In the genomic region with DNA sequence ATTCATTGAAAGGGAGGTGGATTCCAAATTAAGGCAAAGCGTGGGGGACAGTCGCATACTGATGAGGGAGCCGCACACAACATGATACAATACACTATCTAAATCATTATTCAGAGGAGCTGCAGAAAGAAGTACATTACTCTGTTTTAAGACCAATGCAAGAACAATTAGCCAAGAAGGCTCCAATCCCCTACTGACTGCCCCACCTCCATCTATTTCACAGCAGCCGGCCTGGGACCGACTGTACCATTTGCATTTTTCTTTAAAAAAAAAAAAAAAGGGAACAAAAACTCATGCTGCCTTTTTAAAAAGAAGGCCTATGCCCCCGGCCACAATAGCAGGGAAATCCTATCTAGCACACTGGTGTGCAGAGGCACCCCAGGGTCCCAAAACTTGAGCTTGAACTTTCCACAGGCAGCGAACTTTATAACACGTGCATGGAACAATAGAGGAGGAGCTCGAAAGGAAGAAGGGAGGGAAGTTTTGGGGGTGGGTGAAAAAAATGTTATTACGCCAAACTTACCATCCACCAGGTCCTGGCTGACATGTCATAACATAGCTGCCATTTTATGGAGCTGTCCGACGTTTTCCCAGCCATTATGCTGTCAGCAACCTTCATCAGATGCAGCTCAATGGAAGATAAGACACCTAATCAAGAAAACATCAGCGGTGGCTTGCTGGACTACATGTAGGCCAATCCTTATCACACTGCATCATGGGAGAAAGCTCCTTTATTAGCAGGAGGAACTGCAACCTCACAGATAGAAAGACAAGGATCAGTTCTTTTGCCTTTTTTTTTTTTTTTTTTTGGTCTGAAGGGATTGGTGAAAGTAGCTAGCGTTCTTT, we compare ENCODE assay signal across 19 cellular contexts.
"Had no signal": no experiment of that assay in that cellular context is flagged by ENCODE, and none has a peak within 500 bp of the region (broad histone marks: within the 10 kb centered on the region; RNA-seq: fewer than 3 reads in every experiment).

No MANE protein-coding gene starts in this region.

- H3K27ac Mint-ChIP-seq: activated naive CD8-positive, alpha-beta T cell treated with anti-CD3 and anti-CD28 coated beads, Interleukin-2, amount 10 ng/mL, durations not matched to agents 7 days and 5 days; memory B cell; natural killer cell had no signal

- H3K4me1 ChIP-seq: transverse colon had no signal

- DNase-seq: activated naive CD4-positive, alpha-beta T cell; activated naive CD8-positive, alpha-beta T cell treated with anti-CD3 and anti-CD28 coated beads, Interleukin-2, amount 10 ng/mL, durations not matched to agents 7 days and 5 days; activated T-cell treated with anti-CD3 and anti-CD28 coated beads for 4 hours; brain microvascular endothelial cell; cerebellar nuclear complex; effector CD8-positive, alpha-beta T cell; kidney glomerular epithelial cell; left ventricle myocardium superior; natural killer cell; posterior cingulate gyrus; stimulated activated CD4-positive, alpha-beta T cell treated with anti-CD3 and anti-CD28 coated beads, Interleukin-4, amount 100 ng/mL, for 4 hours; stimulated activated CD8-positive, alpha-beta memory T cell treated with anti-CD3 and anti-CD28 coated beads, Interleukin-4, amount 100 ng/mL, for 48 hours; stimulated activated naive CD4-positive, alpha-beta T cell treated with Interleukin-2 at 50 U/mL for 16 hours; T1000; transverse colon had no signal

- H3K36me3 Mint-ChIP-seq: activated naive CD8-positive, alpha-beta T cell treated with anti-CD3 and anti-CD28 coated beads, Interleukin-2, amount 10 ng/mL, durations not matched to agents 7 days and 5 days; memory B cell; natural killer cell had no signal

- H3K9me3 ChIP-seq: right atrium auricular region, transverse colon had no signal

- H3K4me3 Mint-ChIP-seq: activated naive CD8-positive, alpha-beta T cell treated with anti-CD3 and anti-CD28 coated beads, Interleukin-2, amount 10 ng/mL, durations not matched to agents 7 days and 5 days; memory B cell; natural killer cell had no signal

- H3K36me3 ChIP-seq: brain microvascular endothelial cell, right atrium auricular region, transverse colon had no signal

- H3K4me3 ChIP-seq: right atrium auricular region, smooth muscle cell, transverse colon had no signal

- H3K27ac ChIP-seq: brain microvascular endothelial cell, foreskin keratinocyte, transverse colon had no signal

- H3K9me3 Mint-ChIP-seq: activated naive CD8-positive, alpha-beta T cell treated with anti-CD3 and anti-CD28 coated beads, Interleukin-2, amount 10 ng/mL, durations not matched to agents 7 days and 5 days; memory B cell had no signal

- H3K4me1 Mint-ChIP-seq: activated naive CD8-positive, alpha-beta T cell treated with anti-CD3 and anti-CD28 coated beads, Interleukin-2, amount 10 ng/mL, durations not matched to agents 7 days and 5 days; natural killer cell had no signal

- H3K27me3 ChIP-seq: brain microvascular endothelial cell, foreskin keratinocyte, right atrium auricular region, transverse colon had no signal
